Comparison of ENCODE assay signal across 8 cellular contexts in the genomic region with DNA sequence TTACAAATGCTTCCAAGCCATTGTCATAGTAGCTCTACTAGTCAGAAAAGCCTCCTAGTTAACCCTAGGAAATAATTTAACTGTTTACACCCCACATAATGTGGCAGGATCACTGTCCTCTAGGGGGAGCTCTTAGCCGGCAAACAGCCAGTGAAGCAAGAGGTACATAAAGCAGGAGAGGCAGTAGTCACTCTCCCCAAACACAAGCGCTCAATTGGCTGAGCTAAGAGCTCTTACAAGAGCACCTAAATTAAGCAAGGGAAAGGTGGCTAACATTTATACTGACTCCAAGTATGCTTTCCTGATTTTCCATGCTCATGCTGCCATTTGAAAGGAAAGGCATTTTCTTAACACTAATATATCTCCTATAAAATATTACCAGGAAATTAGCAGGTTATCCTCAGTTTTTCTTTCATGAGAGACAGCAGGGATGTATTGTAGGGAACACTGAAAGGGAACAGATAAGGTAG. TPM values are rescaled to one million over a fixed set of nuclear protein-coding genes. Genes with fewer than 3 reads are reported as not detected.
DNase-seq lines count a peak whose midpoint lies in the region; ATAC-seq and TF ChIP-seq lines count a peak whose summit lies in the region.

No MANE protein-coding gene starts in this region.

- no peak for TF ChIP-seq POLR2A in tibial nerve (IDR thresholded peaks at IDR 0.05)

- H4K8ac ChIP-seq in mesenchymal stem cell (ENCODE audit: low read length): no peak overlapping the region

- 25% methylated on average over 2 of the region's 2 CpGs for WGBS in mesenchymal stem cell
- WGBS in tibial nerve, 2 donors: 36 to 39% methylated on average over 2 of the region's 2 CpGs

- no peak overlapping the region for H3K4me3 ChIP-seq in AG10803 (ENCODE audit: low read length)
- H3K4me3 ChIP-seq in colonic mucosa: no peak overlapping the region
- no peak overlapping the region for H3K4me3 ChIP-seq in mesenchymal stem cell (ENCODE audit: insufficient read depth in 1 of 2, low read depth in 1 of 2, low read length in 2 of 2)
- H3K4me3 ChIP-seq in tibial nerve: no peak overlapping the region

- H2BK120ac ChIP-seq in mesenchymal stem cell (ENCODE audit: low read depth, low read length): no peak overlapping the region

- no peaks in the 10 kb centered on the region for H3K27me3 ChIP-seq in colonic mucosa
- H3K27me3 ChIP-seq in mesenchymal stem cell (ENCODE audit: control insufficient read depth in 1 of 2, insufficient read depth in 1 of 2, low read length in 2 of 2): no peaks in the 10 kb centered on the region
- no peaks in the 10 kb centered on the region for H3K27me3 ChIP-seq in tibial nerve

- H3K4ac ChIP-seq in mesenchymal stem cell (ENCODE audit: low read depth in 1 of 2, low read length in 2 of 2): no peak overlapping the region

- peaks cover 17% of the 10 kb centered on the region for H3K79me1 ChIP-seq in mesenchymal stem cell (replicated peaks; ENCODE audit: low read length, poor library complexity, severe bottlenecking)

- intact Hi-C loops in colonic mucosa (cut with DNase I): no loop called here

- H3K18ac ChIP-seq in mesenchymal stem cell (ENCODE audit: low read depth in 1 of 2, low read length in 2 of 2): no peak overlapping the region

- TF ChIP-seq CTCF in AG10803 (conservative IDR thresholded peaks at IDR 0.05; ENCODE audit: low read length) (peak; percentile 72), colonic mucosa (IDR thresholded peaks at IDR 0.05) (peak; percentile 68), tibial nerve (IDR thresholded peaks at IDR 0.05) (peak; percentile 25 to 50 (median 37))

- H3K27ac ChIP-seq in colonic mucosa (no peak overlapping the region), mesenchymal stem cell (ENCODE audit: low read length, poor library complexity, severe bottlenecking) (no peak overlapping the region), tibial nerve (no peak overlapping the region)

- H2BK5ac ChIP-seq in mesenchymal stem cell (ENCODE audit: low read depth, low read length, poor library complexity, severe bottlenecking): no peak overlapping the region

- H2AFZ ChIP-seq in mesenchymal stem cell (ENCODE audit: low read depth, low read length): no peak overlapping the region

- ATAC-seq in GM18909 (IDR thresholded peaks at IDR 0.05; ENCODE audit: poor library complexity, unreplicated experiment) (peak; percentile 88), HG03342 (IDR thresholded peaks at IDR 0.05; ENCODE audit: unreplicated experiment) (peak; percentile 91)

- H3K9ac ChIP-seq in colonic mucosa (ENCODE audit: low read depth in 2 of 2, low read length in 2 of 2): peak overlapping the region in 1 of 2 donors; percentile 23
- H3K9ac ChIP-seq in mesenchymal stem cell (ENCODE audit: low read length): peak overlapping the region; percentile 58

- H3K4me2 ChIP-seq in mesenchymal stem cell (ENCODE audit: low read length, poor library complexity, severe bottlenecking): no peak overlapping the region

- H3K9me3 ChIP-seq in colonic mucosa (no peaks in the 10 kb centered on the region), mesenchymal stem cell (ENCODE audit: control insufficient read depth, low read length) (no peaks in the 10 kb centered on the region), tibial nerve (no peaks in the 10 kb centered on the region)

- H2AK5ac ChIP-seq in mesenchymal stem cell (ENCODE audit: low read length, severe bottlenecking): no peak overlapping the region

- no peak overlapping the region for H3K23ac ChIP-seq in mesenchymal stem cell (ENCODE audit: low read length in 2 of 2)

- H3K4me1 ChIP-seq in colonic mucosa (no peaks in the 10 kb centered on the region), mesenchymal stem cell (ENCODE audit: control insufficient read depth, insufficient read depth, low read depth, low read length) (peaks cover 9% of the 10 kb centered on the region), tibial nerve (peaks cover 0 to 14% (median 0%) of the 10 kb centered on the region in 4 donors)

- no peak overlapping the region for H2BK15ac ChIP-seq in mesenchymal stem cell (ENCODE audit: low read depth, poor library complexity, severe bottlenecking)

- no peak overlapping the region for H3K14ac ChIP-seq in mesenchymal stem cell (ENCODE audit: low read length in 2 of 2)

- no peak overlapping the region for H2BK12ac ChIP-seq in mesenchymal stem cell (ENCODE audit: low read length in 2 of 2)

- no peak overlapping the region for H4K91ac ChIP-seq in mesenchymal stem cell (ENCODE audit: low read length)

- no peak for TF ChIP-seq EP300 in tibial nerve (IDR thresholded peaks at IDR 0.05)

- no peaks in the 10 kb centered on the region for H3K36me3 ChIP-seq in colonic mucosa
- no peaks in the 10 kb centered on the region for H3K36me3 ChIP-seq in mesenchymal stem cell (ENCODE audit: control insufficient read depth in 1 of 2, insufficient read depth in 2 of 2, low read depth in 1 of 2, low read length in 2 of 2)
- no peaks in the 10 kb centered on the region for H3K36me3 ChIP-seq in tibial nerve

- DNase-seq in AG10803 (ENCODE audit: low read depth): peak; percentile 79
- DNase-seq in NCI-H446 treated with DMSO at 0.1 percent for 48 hours (lab: John Stamatoyannopoulos, UW): peak; percentile 45
- peak; percentile 5 for DNase-seq in activated CD4-positive, CD25-positive, alpha-beta regulatory T cell treated with anti-CD3 and anti-CD28 coated beads, Interleukin-2, amount 50 U/mL, for 16 hours (ENCODE audit: low read depth, low spot score)
- DNase-seq in colonic mucosa: peak; percentile 89
- peak; percentile 82 for DNase-seq in mesenchymal stem cell
- peak in 1 of 2 donors; percentile 54 for DNase-seq in tibial nerve (ENCODE audit: low spot score in 2 of 2)

RNA-seq across cellular contexts. Expression of a gene that starts 37.6 kb away (rescaled TPM):
- total RNA-seq in colonic mucosa (10 to 100 TPM; 36.1 to 42.2 TPM), tibial nerve (10 to 100 TPM in 1 of 4 donors, 1 to 10 TPM in 3; 4.3 to 13.5 (median 5.5) TPM)
- polyA plus RNA-seq in mesenchymal stem cell (2013, experiment 1 of 2): 13.5 TPM
- polyA plus RNA-seq in mesenchymal stem cell (2013, experiment 2 of 2): 13.3 TPM
